In genomic region chr7:133742709-133743538, GRCh38 we compare ENCODE assay signal across 8 cellular contexts.
A peak's percentile ranks its signal among the peaks of the same experiment; 100 is the strongest.
DNase-seq lines count a peak whose midpoint lies in the region; TF ChIP-seq lines count a peak whose summit lies in the region.
"Had no signal": no experiment of that assay in that cellular context is flagged by ENCODE, and none has a peak within 500 bp of the region (broad histone marks: within the 10 kb centered on the region; RNA-seq: fewer than 3 reads in every experiment).

No MANE protein-coding gene starts in this region.

- peak; percentile 18 for TF ChIP-seq CTCF in GM13976 (IDR thresholded peaks at IDR 0.05; ENCODE audit: borderline replicate concordance, control extremely low read depth, extremely low read depth, insufficient read depth, missing control alignments)
- peak in 54 of 56 donors; percentile 15 to 65 (median 49) for TF ChIP-seq CTCF in dorsolateral prefrontal cortex (IDR thresholded peaks at IDR 0.05 in 54 of 56, conservative IDR thresholded peaks at IDR 0.05 in 2 of 56; ENCODE audit: low read depth in 1 of 56, partially characterized antibody in 56 of 56)

- H3K4me3 ChIP-seq in dorsolateral prefrontal cortex (no peak overlapping the region), skeletal muscle cell (ENCODE audit: low read depth, low read length) (no peak overlapping the region)

- no peaks in the 10 kb centered on the region for H3K27me3 ChIP-seq in dorsolateral prefrontal cortex

- intact Hi-C loops in dorsolateral prefrontal cortex (cut with DNase I): no loop called here

- in situ Hi-C loops in GM13976 (cut with MboI; ENCODE audit: low sequenced_read_pairs, unreplicated experiment): no loop called here

- DNase-seq in GM13976 (ENCODE audit: low spot score): no peak
- DNase-seq in NCI-H446 treated with DMSO at 0.1 percent for 48 hours (lab: John Stamatoyannopoulos, UW): peak; percentile 27
- no peak for DNase-seq in dorsolateral prefrontal cortex
- peak; percentile 4 for DNase-seq in skeletal muscle cell (ENCODE audit: low read depth)
- no peak for DNase-seq in occipital lobe (lab: John Stamatoyannopoulos, UW)
- DNase-seq in 8988T: no peak
- DNase-seq in NCI-H524 treated with DMSO at 0.1 percent for 48 hours (lab: John Stamatoyannopoulos, UW): no peak

- no peak overlapping the region for H3K27ac ChIP-seq in dorsolateral prefrontal cortex
- H3K27ac ChIP-seq: epithelial cell of prostate had no signal

Comparison
In these comparisons a context has a peak if more than half of its experiments do, and no peak if none do; other contexts are left out.
1. DNase-seq: peak in NCI-H446 treated with DMSO at 0.1 percent for 48 hours (single experiment) and skeletal muscle cell (single experiment); none in GM13976 (single experiment), dorsolateral prefrontal cortex (0 of 10), occipital lobe (single experiment), 8988T (single experiment) and NCI-H524 treated with DMSO at 0.1 percent for 48 hours (single experiment).